9 cellular contexts compared by ENCODE assay signal in genomic region chr2:215982465-215982875, GRCh38. TPM values are rescaled to one million over a fixed set of nuclear protein-coding genes. Genes with fewer than 3 reads are reported as not detected.
DNase-seq lines count a peak whose midpoint lies in the region; ATAC-seq and TF ChIP-seq lines count a peak whose summit lies in the region.
"Had no signal": no experiment of that assay in that cellular context is flagged by ENCODE, and none has a peak within 500 bp of the region (broad histone marks: within the 10 kb centered on the region; RNA-seq: fewer than 3 reads in every experiment).

No MANE protein-coding gene starts in this region.

- H3K27me3 ChIP-seq in BLaER1, result no peaks in the 10 kb centered on the region

- peak overlapping the region; percentile 61; the same call in 1 of the 2 replicates for H3K4me2 ChIP-seq in BLaER1

- DNase-seq in epithelial cell of esophagus (ENCODE audit: low read depth) (peak; percentile 99), endothelial cell (ENCODE audit: low spot score) (no peak), DMS 273 (lab: John Stamatoyannopoulos, UW; ENCODE audit: unreplicated experiment) (no peak), NK-92 (lab: John Stamatoyannopoulos, UW; ENCODE audit: unreplicated experiment) (no peak), GDM1 (lab: John Stamatoyannopoulos, UW) (no peak)

- H3K27me3 Mint-ChIP-seq in endothelial cell (ENCODE audit: unreplicated experiment), result no peaks in the 10 kb centered on the region
- H3K27me3 Mint-ChIP-seq: activated naive CD4-positive, alpha-beta T cell treated with anti-CD3 and anti-CD28 coated beads, Interleukin-2, amount 50 U/mL, for 24 hours had no signal

- TF ChIP-seq CTCF in epithelial cell of esophagus (IDR thresholded peaks at IDR 0.05; ENCODE audit: insufficient read depth, low read depth, low read length, missing control alignments) (no peak), endothelial cell (IDR thresholded peaks at IDR 0.05; ENCODE audit: unreplicated experiment) (no peak)

- peaks cover 20% of the 10 kb centered on the region for H3K4me1 ChIP-seq in BLaER1

- no peak overlapping the region for H3K9ac ChIP-seq in BLaER1

- H3K27ac Mint-ChIP-seq in endothelial cell (ENCODE audit: unreplicated experiment), result no peak overlapping the region
- H3K27ac Mint-ChIP-seq: activated naive CD4-positive, alpha-beta T cell treated with anti-CD3 and anti-CD28 coated beads, Interleukin-2, amount 50 U/mL, for 24 hours had no signal

- H3K36me3 Mint-ChIP-seq in endothelial cell (ENCODE audit: low read depth, unreplicated experiment), result peaks cover 18% of the 10 kb centered on the region

- peaks cover 22% of the 10 kb centered on the region for H3K9me3 ChIP-seq in BLaER1

- peaks cover 6% of the 10 kb centered on the region for H3K36me3 ChIP-seq in BLaER1

- H4K20me1 ChIP-seq in BLaER1, result no peaks in the 10 kb centered on the region

- ATAC-seq in GM19438 (IDR thresholded peaks at IDR 0.05; ENCODE audit: low read depth, unreplicated experiment), result peak; percentile 66
- ATAC-seq in HG03565 (IDR thresholded peaks at IDR 0.05; ENCODE audit: unreplicated experiment), result peak; percentile 54

- H3K9me3 Mint-ChIP-seq in endothelial cell (ENCODE audit: unreplicated experiment), result no peaks in the 10 kb centered on the region
- H3K9me3 Mint-ChIP-seq: activated naive CD4-positive, alpha-beta T cell treated with anti-CD3 and anti-CD28 coated beads, Interleukin-2, amount 50 U/mL, for 24 hours had no signal

- no peak overlapping the region for H3K4me3 Mint-ChIP-seq in endothelial cell (ENCODE audit: unreplicated experiment)
- H3K4me3 Mint-ChIP-seq: activated naive CD4-positive, alpha-beta T cell treated with anti-CD3 and anti-CD28 coated beads, Interleukin-2, amount 50 U/mL, for 24 hours had no signal

- H3K4me3 ChIP-seq in BLaER1 (no peak overlapping the region), epithelial cell of esophagus (ENCODE audit: low read length) (no peak overlapping the region)

- H3K27ac ChIP-seq in BLaER1, result no peak overlapping the region

- H3K4me1 Mint-ChIP-seq in endothelial cell (ENCODE audit: unreplicated experiment), result no peaks in the 10 kb centered on the region

RNA-seq across cellular contexts. Expression of gene MREG, which starts 30.9 kb away (rescaled TPM):
- total RNA-seq in endothelial cell (ENCODE audit: unreplicated experiment), result 26.1 TPM
